13 cellular contexts compared by ENCODE assay signal in the genomic region with DNA sequence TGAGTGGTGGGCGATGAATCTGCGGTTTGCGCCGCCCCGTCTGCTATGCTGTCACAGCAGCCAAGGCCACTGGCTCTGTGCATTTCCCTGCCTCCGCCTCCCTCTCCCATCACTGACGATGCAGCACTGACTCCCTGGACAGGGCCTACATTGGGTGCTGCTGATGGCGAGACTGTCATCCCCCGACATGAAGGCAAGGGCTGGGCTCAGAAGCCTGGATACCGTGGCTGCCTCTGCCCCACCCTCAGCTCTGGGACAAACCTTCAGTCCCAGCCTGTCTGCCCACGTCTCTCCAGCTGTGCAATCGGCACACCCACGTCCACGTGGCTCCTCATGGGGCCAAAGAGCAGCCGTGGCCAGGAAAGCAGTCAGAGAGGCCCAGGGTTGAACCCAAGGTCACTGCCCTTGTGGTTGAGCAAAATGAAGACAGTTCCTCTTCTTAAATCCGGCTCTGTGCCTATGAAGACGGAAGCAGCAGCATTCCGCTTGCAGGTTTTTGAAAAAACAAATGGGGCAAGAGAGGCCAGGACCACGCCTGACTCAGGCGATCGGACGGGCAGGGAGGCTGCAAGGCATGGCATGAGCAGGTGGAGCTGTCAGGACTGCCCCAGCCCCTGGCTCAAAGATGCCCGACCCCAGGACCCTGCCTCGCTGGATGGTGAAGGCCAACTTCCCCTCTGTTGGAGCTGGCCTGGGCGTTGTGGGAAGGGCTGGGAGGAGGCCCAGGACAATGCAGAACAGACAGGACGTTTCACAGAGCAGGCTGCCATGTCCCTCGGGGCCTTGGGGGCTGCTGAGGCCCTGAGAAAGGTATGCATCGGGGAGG.
DNase-seq lines count a peak whose midpoint lies in the region; ATAC-seq and TF ChIP-seq lines count a peak whose summit lies in the region.
"Had no signal": no experiment of that assay in that cellular context is flagged by ENCODE, and none has a peak within 500 bp of the region (broad histone marks: within the 10 kb centered on the region; RNA-seq: fewer than 3 reads in every experiment).

No MANE protein-coding gene starts in this region.

- peak overlapping the region in 1 of 2 donors; percentile 22 for H3K4me3 ChIP-seq in left lung
- H3K4me3 ChIP-seq in spleen, result peak overlapping the region in 5 of 8 donors; percentile 5 to 59 (median 15)

- H3K27me3 ChIP-seq in left lung, result peaks cover 0 to 7% of the 10 kb centered on the region in 2 donors
- peaks cover 0 to 8% (median 0%) of the 10 kb centered on the region in 7 donors for H3K27me3 ChIP-seq in spleen (replicated peaks in 1 of 7)

- peaks cover 0 to 35% of the 10 kb centered on the region in 2 donors for H3K4me1 ChIP-seq in left lung
- peaks cover 0 to 56% (median 26%) of the 10 kb centered on the region in 6 donors for H3K4me1 ChIP-seq in spleen

- peaks cover 0 to 6% of the 10 kb centered on the region in 2 donors for H3K36me3 ChIP-seq in left lung
- peaks cover 0 to 6% (median 0%) of the 10 kb centered on the region in 6 donors for H3K36me3 ChIP-seq in spleen

- ATAC-seq in left lung, result peak; percentile 85
- ATAC-seq in GM18520 (IDR thresholded peaks at IDR 0.05; ENCODE audit: unreplicated experiment), result no peak
- ATAC-seq: CD8-positive, alpha-beta T cell had no signal

- no peak for TF ChIP-seq CTCF in left lung (IDR thresholded peaks at IDR 0.05)
- TF ChIP-seq CTCF in spleen (IDR thresholded peaks at IDR 0.05 in 8 of 11, conservative IDR thresholded peaks at IDR 0.05 in 3 of 11), result no peak

- 39 to 50% (median 44%) methylated on average over 23 to 28 of the region's 28 CpGs for WGBS in spleen, 5 donors

- peak overlapping the region; percentile 46 for H3K27ac ChIP-seq in caudate nucleus (ENCODE audit: low read depth, low read length)
- peak overlapping the region in 1 of 2 donors; percentile 84 for H3K27ac ChIP-seq in left lung
- H3K27ac ChIP-seq in spleen, result peak overlapping the region in 6 of 8 donors; percentile 24 to 83 (median 62)

- H3K9me3 ChIP-seq in left lung, result no peaks in the 10 kb centered on the region
- H3K9me3 ChIP-seq in spleen, result no peaks in the 10 kb centered on the region

- intact Hi-C loops in left lung (cut with DNase I), result no loop called here
- intact Hi-C loops in spleen (cut with DNase I; ENCODE audit: low total_unique reads), result no loop called here

- DNase-seq in MV-4-11 (lab: John Stamatoyannopoulos, UW) (peak; percentile 98), caudate nucleus (lab: John Stamatoyannopoulos, UW) (peak in 4 of 61 donors; percentile 13 to 15 (median 14)), left lung (peak; percentile 90 to 93), spleen (peak; percentile 93), foreskin melanocyte (no peak), erythroblast (lab: John Stamatoyannopoulos, UW) (no peak)
- DNase-seq in stimulated activated CD4-positive, alpha-beta T cell treated with anti-CD3 and anti-CD28 coated beads, Interleukin-1b, Interleukin-23, amount 100 ng/mL, for 48 hours, result no peak
- DNase-seq: activated T-cell treated with anti-CD3 and anti-CD28 coated beads, Interleukin-2, amount 50 U/mL, for 48 hours; CD8-positive, alpha-beta T cell; foreskin fibroblast; NCI-H1048; NCI-H774 had no signal

- TF ChIP-seq POLR2A in spleen (IDR thresholded peaks at IDR 0.05) (no peak), erythroblast (IDR thresholded peaks at IDR 0.05; ENCODE audit: low read length) (no peak)

Comparison
In these comparisons a context has a peak if more than half of its experiments do, and no peak if none do; other contexts are left out.
1. DNase-seq: peak in MV-4-11 (single experiment), left lung (2 of 2) and spleen (single experiment); none in foreskin melanocyte (single experiment), erythroblast (0 of 2) and stimulated activated CD4-positive, alpha-beta T cell treated with anti-CD3 and anti-CD28 coated beads, Interleukin-1b, Interleukin-23, amount 100 ng/mL, for 48 hours (single experiment).